Comparison of ENCODE assay signal across 8 cellular contexts in genomic region chr5:40679998-40680681, GRCh38. TPM values are rescaled to one million over a fixed set of nuclear protein-coding genes. Genes with fewer than 3 reads are reported as not detected.
DNase-seq lines count a peak whose midpoint lies in the region; ATAC-seq, FAIRE-seq and TF ChIP-seq lines count a peak whose summit lies in the region.

No MANE protein-coding gene starts in this region.

- no peak for TF ChIP-seq RAD21 in A549 (conservative IDR thresholded peaks at IDR 0.05 in 1 of 2, IDR thresholded peaks at IDR 0.05 in 1 of 2)

- H3K27me3 Mint-ChIP-seq in activated CD4-positive, alpha-beta memory T cell treated with anti-CD3 and anti-CD28 coated beads for 36 hours = no peaks in the 10 kb centered on the region

- no peaks in the 10 kb centered on the region for H3K27me3 ChIP-seq in foreskin keratinocyte

- intact Hi-C loops in activated CD4-positive, alpha-beta memory T cell treated with anti-CD3 and anti-CD28 coated beads for 36 hours (cut with micrococcal nuclease) = loop anchor here (1.0 to 2.0 kb wide), 8 partner anchors 152 to 1471 kb away; no protein-coding TSS in a partner anchor

- ATAC-seq in A549 (peak; percentile 55 to 56), GM19025 (IDR thresholded peaks at IDR 0.05; ENCODE audit: low read depth, unreplicated experiment) (peak; percentile 38), HG03280 (IDR thresholded peaks at IDR 0.05; ENCODE audit: unreplicated experiment) (peak; percentile 23), foreskin keratinocyte (peak; percentile 17)

- peaks cover 31% of the 10 kb centered on the region for H3K4me1 Mint-ChIP-seq in activated CD4-positive, alpha-beta memory T cell treated with anti-CD3 and anti-CD28 coated beads for 36 hours (ENCODE audit: low read depth)

- peak overlapping the region; percentile 93 for H3K4me3 Mint-ChIP-seq in activated CD4-positive, alpha-beta memory T cell treated with anti-CD3 and anti-CD28 coated beads for 36 hours

- peak overlapping the region; percentile 66 for H3K4me3 ChIP-seq in A549

- no peak for FAIRE-seq in A549 (lab: Jason Lieb, UNC)

- H3K36me3 Mint-ChIP-seq in activated CD4-positive, alpha-beta memory T cell treated with anti-CD3 and anti-CD28 coated beads for 36 hours = peaks cover 51% of the 10 kb centered on the region

- no peaks in the 10 kb centered on the region for H3K9me3 Mint-ChIP-seq in activated CD4-positive, alpha-beta memory T cell treated with anti-CD3 and anti-CD28 coated beads for 36 hours

- peak overlapping the region; percentile 89 for H3K4me2 ChIP-seq in A549

- H3K27ac ChIP-seq in A549 (peak overlapping the region; percentile 90), foreskin keratinocyte (no peak overlapping the region)

- 26% methylated on average over 40 of the region's 40 CpGs for WGBS in A549 (ENCODE audit: missing lambda C conversion rate)

- CTCF ChIA-PET in A549 (lab: Yijun Ruan, JAX) = interaction anchor here (1.2 to 2.0 kb wide), 7 partner anchors 9 to 969 kb away, joined by 3 to 7 read pairs (median 4); no protein-coding TSS in a partner anchor
- CTCF ChIA-PET in activated CD4-positive, alpha-beta memory T cell treated with anti-CD3 and anti-CD28 coated beads for 36 hours (lab: Charles Lee) = interaction anchor here (0.9 to 2.2 kb wide), 7 partner anchors 9 to 1463 kb away, joined by 3 to 5 read pairs (median 4); no protein-coding TSS in a partner anchor

- no peak; the same call in 1 of the 2 replicates for TF ChIP-seq POLR2A in A549 (IDR thresholded peaks at IDR 0.05; ENCODE audit: low read length)

- no peak for TF ChIP-seq EP300 in A549 (IDR thresholded peaks at IDR 0.05)

- POLR2A ChIA-PET in A549 (lab: Yijun Ruan, JAX) = interaction anchor here (0.6 to 1.5 kb wide), 10 partner anchors 44 to 1105 kb away, joined by 3 to 7 read pairs (median 4); no protein-coding TSS in a partner anchor
- POLR2A ChIA-PET in activated CD4-positive, alpha-beta memory T cell treated with anti-CD3 and anti-CD28 coated beads for 36 hours (lab: Charles Lee) = interaction anchor here (0.8 to 5.6 kb wide), 22 partner anchors 9 to 1480 kb away, joined by 3 to 32 read pairs (median 4); no protein-coding TSS in a partner anchor

- H3K9me3 ChIP-seq in A549 = no peaks in the 10 kb centered on the region

- H3K27ac Mint-ChIP-seq in activated CD4-positive, alpha-beta memory T cell treated with anti-CD3 and anti-CD28 coated beads for 36 hours = peak overlapping the region; percentile 97

- TF ChIP-seq CTCF in A549 (IDR thresholded peaks at IDR 0.05) (no peak), foreskin keratinocyte (conservative IDR thresholded peaks at IDR 0.05) (no peak)

- no peak for DNase-seq in A549 (ENCODE audit: low read depth in 1 of 2, low spot score in 1 of 2)
- DNase-seq in activated CD4-positive, alpha-beta memory T cell treated with anti-CD3 and anti-CD28 coated beads for 36 hours = peak; percentile 56
- DNase-seq in foreskin keratinocyte = no peak
- peak; percentile 19 for DNase-seq in pons (ENCODE audit: low spot score)
- DNase-seq in kidney glomerular epithelial cell (lab: John Stamatoyannopoulos, UW) = no peak
- DNase-seq in CD1c-positive myeloid dendritic cell (ENCODE audit: extremely low spot score) = no peak

- H3K4me1 ChIP-seq in A549 = peaks cover 20% of the 10 kb centered on the region
- peaks cover 20% of the 10 kb centered on the region for H3K4me1 ChIP-seq in foreskin keratinocyte

TF ChIP-seq in A549, 52 proteins besides CTCF, POLR2A, EP300 and RAD21:
- TF ChIP-seq ZNF302 (CRISPR knock-in tag; IDR thresholded peaks at IDR 0.05) (no peak), MYC (IDR thresholded peaks at IDR 0.05; ENCODE audit: borderline replicate concordance, low read length) (0 out of 2 replicates have a peak, but pooled peaks have one; percentile 9), EHMT2 (IDR thresholded peaks at IDR 0.05; ENCODE audit: low read depth) (no peak), KDM1A (IDR thresholded peaks at IDR 0.05; ENCODE audit: low read depth) (0 out of 2 replicates have a peak, but pooled peaks have one; percentile 26), PHF8 (IDR thresholded peaks at IDR 0.05; ENCODE audit: borderline replicate concordance, low read depth) (peak; percentile 27; the same call in 1 of the 2 replicates), FOSL2 (IDR thresholded peaks at IDR 0.05) (no peak), FOSL2 (CRISPR knock-in tag; IDR thresholded peaks at IDR 0.05) (no peak), HOXA7 (CRISPR knock-in tag; IDR thresholded peaks at IDR 0.05) (no peak)
- TF ChIP-seq, protein P1, sequence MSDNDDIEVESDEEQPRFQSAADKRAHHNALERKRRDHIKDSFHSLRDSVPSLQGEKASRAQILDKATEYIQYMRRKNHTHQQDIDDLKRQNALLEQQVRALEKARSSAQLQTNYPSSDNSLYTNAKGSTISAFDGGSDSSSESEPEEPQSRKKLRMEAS (IDR thresholded peaks at IDR 0.05) = peak; percentile 48
- TF ChIP-seq, protein P2, sequence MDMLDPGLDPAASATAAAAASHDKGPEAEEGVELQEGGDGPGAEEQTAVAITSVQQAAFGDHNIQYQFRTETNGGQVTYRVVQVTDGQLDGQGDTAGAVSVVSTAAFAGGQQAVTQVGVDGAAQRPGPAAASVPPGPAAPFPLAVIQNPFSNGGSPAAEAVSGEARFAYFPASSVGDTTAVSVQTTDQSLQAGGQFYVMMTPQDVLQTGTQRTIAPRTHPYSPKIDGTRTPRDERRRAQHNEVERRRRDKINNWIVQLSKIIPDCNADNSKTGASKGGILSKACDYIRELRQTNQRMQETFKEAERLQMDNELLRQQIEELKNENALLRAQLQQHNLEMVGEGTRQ (IDR thresholded peaks at IDR 0.05) = no peak

RNA-seq across cellular contexts. Expression of gene PTGER4, which starts 0.4 kb away (rescaled TPM):
- polyA plus RNA-seq in A549 (2011; rRNA removed) (0.89 and 0.90 TPM in 2 replicates), A549 (2017; fragmentation: RNase III; extraction: RNeasy Plus Mini Kit Qiagen cat#74134 plus additional on column Dnase treatment) (0.54 to 0.99 TPM (median 0.62 TPM) in 3 replicates), foreskin keratinocyte (0.72 and 1.4 TPM in 2 replicates)
- polyA plus RNA-seq in A549 (2012; cell fraction: cytosol; rRNA removed) = 2.3 and 3.9 TPM in 2 replicates
- polyA plus RNA-seq in A549 (2012; cell fraction: nucleus; rRNA removed) = 4.8 and 7.2 TPM in 2 replicates
- 1.4 and 1.6 TPM in 2 replicates for polyA minus RNA-seq in A549 (2011; rRNA and poly(A)+ RNA removed)
- 10 to 100 TPM; 53.7 to 59.9 TPM for total RNA-seq in activated CD4-positive, alpha-beta memory T cell treated with anti-CD3 and anti-CD28 coated beads for 36 hours
- total RNA-seq in foreskin keratinocyte = 4.2 and 7.3 TPM in 2 replicates

Comparison
In these comparisons a context has a peak if more than half of its experiments do, and no peak if none do; other contexts are left out.
1. DNase-seq: peak in activated CD4-positive, alpha-beta memory T cell treated with anti-CD3 and anti-CD28 coated beads for 36 hours (single experiment) and pons (single experiment); none in A549 (0 of 2), foreskin keratinocyte (0 of 2), kidney glomerular epithelial cell (single experiment) and CD1c-positive myeloid dendritic cell (single experiment).
2. Peak in every context shown above with its lines, with median percentiles within 50 percentile points of each other: ATAC-seq.